1 cellular context compared by ENCODE assay signal in genomic region chr19:18419699-18420460, GRCh38.
TF ChIP-seq lines count a peak whose summit lies in the region.

No MANE protein-coding gene starts in this region.

TF ChIP-seq in HepG2, 621 proteins besides CTCF, POLR2A, EP300 and RAD21 (continued from another document and continues in another):
- no peak for TF ChIP-seq ZNF362 (CRISPR knock-in tag; IDR thresholded peaks at IDR 0.05; ENCODE audit: borderline replicate concordance)
- no peak for TF ChIP-seq ZNF567 (CRISPR knock-in tag; IDR thresholded peaks at IDR 0.05; ENCODE audit: borderline replicate concordance)
- TF ChIP-seq SNAI1 (CRISPR knock-in tag; IDR thresholded peaks at IDR 0.05; ENCODE audit: borderline replicate concordance) = peak; percentile 71; the same call in 1 of the 2 replicates
- TF ChIP-seq NFIC (IDR thresholded peaks at IDR 0.05; ENCODE audit: low read length) = no peak
- TF ChIP-seq CENPT (CRISPR knock-in tag; IDR thresholded peaks at IDR 0.05; ENCODE audit: low read depth) = no peak
- 0 out of 2 replicates have a peak, but pooled peaks have one; percentile 11 for TF ChIP-seq NKX3-1 (CRISPR knock-in tag; IDR thresholded peaks at IDR 0.05)
- TF ChIP-seq ATF7-NPFF (CRISPR knock-in tag; IDR thresholded peaks at IDR 0.05; ENCODE audit: low read depth) = no peak
- TF ChIP-seq ZHX1 (CRISPR knock-in tag; IDR thresholded peaks at IDR 0.05; ENCODE audit: low read depth) = no peak
- TF ChIP-seq NONO (IDR thresholded peaks at IDR 0.05) = no peak
- TF ChIP-seq NONO (CRISPR knock-in tag; conservative IDR thresholded peaks at IDR 0.05) = no peak; the same call in 1 of the 2 replicates
- TF ChIP-seq PRDM4 (CRISPR knock-in tag; IDR thresholded peaks at IDR 0.05; ENCODE audit: borderline replicate concordance) = no peak
- no peak for TF ChIP-seq NFRKB (IDR thresholded peaks at IDR 0.05)
- no peak for TF ChIP-seq ZNF331 (CRISPR knock-in tag; IDR thresholded peaks at IDR 0.05)
- TF ChIP-seq ZNF691 (CRISPR knock-in tag; IDR thresholded peaks at IDR 0.05; ENCODE audit: borderline replicate concordance, low read depth) = no peak
- TF ChIP-seq SKIL (CRISPR knock-in tag; IDR thresholded peaks at IDR 0.05; ENCODE audit: borderline replicate concordance) = no peak
- no peak for TF ChIP-seq ZFP37 (CRISPR knock-in tag; IDR thresholded peaks at IDR 0.05; ENCODE audit: borderline replicate concordance)
- peak; percentile 19; the same call in 1 of the 2 replicates for TF ChIP-seq FOXP4 (CRISPR knock-in tag; IDR thresholded peaks at IDR 0.05)
- no peak for TF ChIP-seq MAFF (IDR thresholded peaks at IDR 0.05; ENCODE audit: low read depth, low read length)
- TF ChIP-seq, protein P1, sequence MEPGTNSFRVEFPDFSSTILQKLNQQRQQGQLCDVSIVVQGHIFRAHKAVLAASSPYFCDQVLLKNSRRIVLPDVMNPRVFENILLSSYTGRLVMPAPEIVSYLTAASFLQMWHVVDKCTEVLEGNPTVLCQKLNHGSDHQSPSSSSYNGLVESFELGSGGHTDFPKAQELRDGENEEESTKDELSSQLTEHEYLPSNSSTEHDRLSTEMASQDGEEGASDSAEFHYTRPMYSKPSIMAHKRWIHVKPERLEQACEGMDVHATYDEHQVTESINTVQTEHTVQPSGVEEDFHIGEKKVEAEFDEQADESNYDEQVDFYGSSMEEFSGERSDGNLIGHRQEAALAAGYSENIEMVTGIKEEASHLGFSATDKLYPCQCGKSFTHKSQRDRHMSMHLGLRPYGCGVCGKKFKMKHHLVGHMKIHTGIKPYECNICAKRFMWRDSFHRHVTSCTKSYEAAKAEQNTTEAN (CRISPR knock-in tag; conservative IDR thresholded peaks at IDR 0.05) = peak; percentile 20; the same call in 1 of the 2 replicates
- TF ChIP-seq ZNF776 (CRISPR knock-in tag; IDR thresholded peaks at IDR 0.05) = peak; percentile 70; the same call in 1 of the 2 replicates
- TF ChIP-seq CHD2 (IDR thresholded peaks at IDR 0.05; ENCODE audit: low read depth, low read length) = peak; percentile 91
- no peak; the same call in 1 of the 2 replicates for TF ChIP-seq ZNF451 (CRISPR knock-in tag; IDR thresholded peaks at IDR 0.05)
- TF ChIP-seq HBP1 (CRISPR knock-in tag; IDR thresholded peaks at IDR 0.05; ENCODE audit: low read depth) = no peak
- TF ChIP-seq, protein P2, sequence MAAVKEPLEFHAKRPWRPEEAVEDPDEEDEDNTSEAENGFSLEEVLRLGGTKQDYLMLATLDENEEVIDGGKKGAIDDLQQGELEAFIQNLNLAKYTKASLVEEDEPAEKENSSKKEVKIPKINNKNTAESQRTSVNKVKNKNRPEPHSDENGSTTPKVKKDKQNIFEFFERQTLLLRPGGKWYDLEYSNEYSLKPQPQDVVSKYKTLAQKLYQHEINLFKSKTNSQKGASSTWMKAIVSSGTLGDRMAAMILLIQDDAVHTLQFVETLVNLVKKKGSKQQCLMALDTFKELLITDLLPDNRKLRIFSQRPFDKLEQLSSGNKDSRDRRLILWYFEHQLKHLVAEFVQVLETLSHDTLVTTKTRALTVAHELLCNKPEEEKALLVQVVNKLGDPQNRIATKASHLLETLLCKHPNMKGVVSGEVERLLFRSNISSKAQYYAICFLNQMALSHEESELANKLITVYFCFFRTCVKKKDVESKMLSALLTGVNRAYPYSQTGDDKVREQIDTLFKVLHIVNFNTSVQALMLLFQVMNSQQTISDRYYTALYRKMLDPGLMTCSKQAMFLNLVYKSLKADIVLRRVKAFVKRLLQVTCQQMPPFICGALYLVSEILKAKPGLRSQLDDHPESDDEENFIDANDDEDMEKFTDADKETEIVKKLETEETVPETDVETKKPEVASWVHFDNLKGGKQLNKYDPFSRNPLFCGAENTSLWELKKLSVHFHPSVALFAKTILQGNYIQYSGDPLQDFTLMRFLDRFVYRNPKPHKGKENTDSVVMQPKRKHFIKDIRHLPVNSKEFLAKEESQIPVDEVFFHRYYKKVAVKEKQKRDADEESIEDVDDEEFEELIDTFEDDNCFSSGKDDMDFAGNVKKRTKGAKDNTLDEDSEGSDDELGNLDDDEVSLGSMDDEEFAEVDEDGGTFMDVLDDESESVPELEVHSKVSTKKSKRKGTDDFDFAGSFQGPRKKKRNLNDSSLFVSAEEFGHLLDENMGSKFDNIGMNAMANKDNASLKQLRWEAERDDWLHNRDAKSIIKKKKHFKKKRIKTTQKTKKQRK (IDR thresholded peaks at IDR 0.05; ENCODE audit: low read length) = no peak
- TF ChIP-seq NBN (conservative IDR thresholded peaks at IDR 0.05) = no peak
- peak; percentile 20; the same call in 1 of the 2 replicates for TF ChIP-seq ZNF563 (CRISPR knock-in tag; IDR thresholded peaks at IDR 0.05)
- no peak for TF ChIP-seq HNRNPH1 (optimal IDR thresholded peaks at IDR 0.05; ENCODE audit: low read depth, low read length)
- TF ChIP-seq ZNF333 (CRISPR knock-in tag; IDR thresholded peaks at IDR 0.05; ENCODE audit: borderline replicate concordance) = peak; percentile 82; the same call in 1 of the 2 replicates
- TF ChIP-seq, protein P3, sequence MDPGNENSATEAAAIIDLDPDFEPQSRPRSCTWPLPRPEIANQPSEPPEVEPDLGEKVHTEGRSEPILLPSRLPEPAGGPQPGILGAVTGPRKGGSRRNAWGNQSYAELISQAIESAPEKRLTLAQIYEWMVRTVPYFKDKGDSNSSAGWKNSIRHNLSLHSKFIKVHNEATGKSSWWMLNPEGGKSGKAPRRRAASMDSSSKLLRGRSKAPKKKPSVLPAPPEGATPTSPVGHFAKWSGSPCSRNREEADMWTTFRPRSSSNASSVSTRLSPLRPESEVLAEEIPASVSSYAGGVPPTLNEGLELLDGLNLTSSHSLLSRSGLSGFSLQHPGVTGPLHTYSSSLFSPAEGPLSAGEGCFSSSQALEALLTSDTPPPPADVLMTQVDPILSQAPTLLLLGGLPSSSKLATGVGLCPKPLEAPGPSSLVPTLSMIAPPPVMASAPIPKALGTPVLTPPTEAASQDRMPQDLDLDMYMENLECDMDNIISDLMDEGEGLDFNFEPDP (CRISPR knock-in tag; conservative IDR thresholded peaks at IDR 0.05) = no peak
- peak; percentile 78; the same call in 1 of the 2 replicates for TF ChIP-seq ZNF446 (CRISPR knock-in tag; IDR thresholded peaks at IDR 0.05)
- no peak for TF ChIP-seq ZNF383 (CRISPR knock-in tag; IDR thresholded peaks at IDR 0.05; ENCODE audit: borderline replicate concordance)
- TF ChIP-seq ZSCAN29 (CRISPR knock-in tag; conservative IDR thresholded peaks at IDR 0.05) = no peak
- no peak for TF ChIP-seq MTA3 (CRISPR knock-in tag; IDR thresholded peaks at IDR 0.05)
- no peak for TF ChIP-seq ZNF761 (CRISPR knock-in tag; conservative IDR thresholded peaks at IDR 0.05)
- TF ChIP-seq THAP11 (CRISPR knock-in tag; IDR thresholded peaks at IDR 0.05) = peak; percentile 30; the same call in 1 of the 2 replicates
- no peak for TF ChIP-seq JUND (CRISPR knock-in tag; IDR thresholded peaks at IDR 0.05)
- TF ChIP-seq ZNF343 (CRISPR knock-in tag; IDR thresholded peaks at IDR 0.05) = no peak
- no peak for TF ChIP-seq SYNCRIP (IDR thresholded peaks at IDR 0.05; ENCODE audit: insufficient read depth, low read depth, low read length)
- TF ChIP-seq ZNF207 (IDR thresholded peaks at IDR 0.05; ENCODE audit: borderline replicate concordance) = no peak
- TF ChIP-seq ZNF234 (CRISPR knock-in tag; conservative IDR thresholded peaks at IDR 0.05) = no peak
- TF ChIP-seq ZSCAN25 (CRISPR knock-in tag; IDR thresholded peaks at IDR 0.05) = no peak
- TF ChIP-seq TERF1 (CRISPR knock-in tag; IDR thresholded peaks at IDR 0.05) = no peak
